ENCODE assay signal across 8 cellular contexts in the genomic region with DNA sequence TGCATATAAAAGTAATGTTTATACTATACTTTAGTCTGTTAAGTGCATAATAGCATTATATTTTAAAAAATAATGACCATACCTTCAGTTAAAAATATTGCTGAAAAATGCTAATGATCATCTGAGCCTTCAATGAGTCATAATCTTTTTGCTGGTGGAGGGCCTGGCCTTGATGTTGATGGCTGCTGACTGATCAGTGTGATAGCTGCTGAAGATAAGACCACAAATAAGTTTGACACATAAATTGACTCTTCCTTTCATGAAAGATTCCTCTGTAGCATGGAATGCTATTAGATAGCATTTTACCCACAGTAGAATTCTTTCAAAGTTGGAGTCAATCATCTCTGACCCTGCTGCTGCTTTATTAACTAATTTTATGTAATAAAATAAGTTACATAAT.
"Had no signal": no experiment of that assay in that cellular context is flagged by ENCODE, and none has a peak within 500 bp of the region (broad histone marks: within the 10 kb centered on the region; RNA-seq: fewer than 3 reads in every experiment).

No MANE protein-coding gene starts in this region.

- ATAC-seq: HCT116, HepG2 had no signal

- H3K4me3 ChIP-seq: GM23248, HAP-1 had no signal

- DNase-seq: GM23248, GOT3, H7, HFFc6, KBM-7 had no signal
